Comparison of ENCODE assay signal across 7 cellular contexts in the genomic region with DNA sequence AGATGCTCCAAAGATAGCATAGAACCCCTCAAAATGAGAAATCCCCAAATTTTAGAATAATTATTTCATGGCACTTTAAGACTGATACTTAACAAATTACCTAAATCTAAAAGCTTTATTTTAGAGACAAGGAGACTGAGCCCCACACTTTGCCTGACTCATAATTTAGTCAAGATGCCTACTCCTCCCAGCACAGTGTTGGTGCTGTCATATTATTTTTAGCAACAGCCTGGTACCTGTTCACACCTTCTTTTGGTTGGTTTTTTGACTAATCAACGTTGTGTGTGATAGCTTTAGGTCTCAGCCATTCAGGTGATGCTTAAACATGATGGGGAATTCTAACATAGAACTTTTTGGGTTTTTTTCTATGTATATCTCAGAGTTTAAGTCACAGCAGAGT.
"Had no signal": no experiment of that assay in that cellular context is flagged by ENCODE, and none has a peak within 500 bp of the region (broad histone marks: within the 10 kb centered on the region; RNA-seq: fewer than 3 reads in every experiment).

No MANE protein-coding gene starts in this region.

- H3K27ac Mint-ChIP-seq: IgD-negative memory B cell had no signal

- ATAC-seq: HepG2, K562 had no signal

- DNase-seq: IMR-90, KBM-7, KG1 had no signal

- H3K27ac ChIP-seq: HL-60 had no signal
